In the genomic region with DNA sequence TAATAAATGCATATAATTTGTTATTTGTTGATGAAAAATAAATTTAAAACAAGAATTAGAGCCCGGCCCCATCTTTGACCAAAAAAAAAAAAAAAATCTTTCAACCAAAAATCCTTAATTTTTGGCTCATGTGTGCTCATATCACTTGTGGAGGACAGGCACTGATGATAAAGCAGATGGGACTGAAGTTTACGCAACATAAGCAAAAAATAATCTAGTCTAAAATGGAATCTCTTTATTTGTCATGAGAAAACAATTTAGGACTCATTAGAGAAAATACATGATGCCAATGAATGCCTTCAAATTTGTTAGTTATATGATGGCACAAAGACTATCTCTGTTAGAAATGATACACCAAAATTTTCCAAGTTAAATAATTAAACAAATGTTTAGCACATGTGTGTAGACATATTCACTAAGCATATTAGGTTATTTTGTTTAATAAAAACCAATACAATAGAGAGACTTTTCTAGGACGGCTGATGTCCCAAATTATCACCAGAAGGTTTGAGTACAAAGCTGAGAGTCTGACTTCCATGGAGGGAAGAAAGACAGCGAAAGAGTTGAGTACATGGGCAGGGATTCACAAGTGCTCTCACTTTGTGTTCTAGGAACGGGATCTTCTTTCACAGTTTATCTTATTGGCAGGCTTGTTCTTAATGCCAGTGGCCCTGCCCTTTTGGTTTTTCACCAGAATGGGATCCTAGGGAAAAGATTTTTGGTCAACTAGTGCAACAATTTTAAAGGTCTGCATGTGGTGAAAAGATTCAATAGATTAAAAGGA, we compare ENCODE assay signal across 14 cellular contexts.
"Had no signal": no experiment of that assay in that cellular context is flagged by ENCODE, and none has a peak within 500 bp of the region (broad histone marks: within the 10 kb centered on the region; RNA-seq: fewer than 3 reads in every experiment).

No MANE protein-coding gene starts in this region.

- H3K27ac Mint-ChIP-seq: activated naive CD4-positive, alpha-beta T cell treated with anti-CD3 and anti-CD28 coated beads for 36 hours; activated naive CD8-positive, alpha-beta T cell treated with anti-CD3 and anti-CD28 coated beads, Interleukin-2, amount 50 U/mL, for 24 hours; activated T-helper 2 cell treated with anti-CD3 and anti-CD28 coated beads, Interferon-gamma antibody, Interleukin-2, Interleukin-4, amounts not matched to agents 10 μg/mL and 5 μg/mL and 100 μg/mL, durations not matched to agents 14 hours and 24 hours and 36 hours; mesothelial cell of epicardium; neural progenitor cell had no signal

- H3K36me3 Mint-ChIP-seq: neural progenitor cell had no signal

- H3K4me1 Mint-ChIP-seq: neural progenitor cell had no signal

- ATAC-seq: activated CD4-positive, CD25-positive, alpha-beta regulatory T cell treated with anti-CD3 and anti-CD28 coated beads, Interleukin-2, amount 50 U/mL, for 24 hours; activated naive CD8-positive, alpha-beta T cell treated with anti-CD3 and anti-CD28 coated beads, Interleukin-2, amount 50 U/mL, for 24 hours; stimulated activated naive CD8-positive, alpha-beta T cell treated with anti-CD3 and anti-CD28 coated beads, Interleukin-15, Interleukin-2, amounts not matched to agents 100 U/mL and 50 U/mL, for 24 hours had no signal

- H3K4me3 ChIP-seq: neural progenitor cell, testis had no signal

- H3K4me3 Mint-ChIP-seq: activated naive CD4-positive, alpha-beta T cell treated with anti-CD3 and anti-CD28 coated beads for 36 hours; activated naive CD8-positive, alpha-beta T cell treated with anti-CD3 and anti-CD28 coated beads, Interleukin-2, amount 50 U/mL, for 24 hours; mesothelial cell of epicardium; neural progenitor cell had no signal

- H3K27me3 ChIP-seq: neural progenitor cell, testis had no signal

- DNase-seq: activated CD4-positive, alpha-beta T cell treated with anti-CD3 and anti-CD28 coated beads, Interleukin-2, amount 50 U/mL, for 1 hour; activated naive CD4-positive, alpha-beta T cell treated with anti-CD3 and anti-CD28 coated beads for 36 hours; activated naive CD8-positive, alpha-beta T cell treated with anti-CD3 and anti-CD28 coated beads, Interleukin-2, amount 50 U/mL, for 24 hours; aorta; kidney glomerular epithelial cell; small intestine; stimulated activated CD4-positive, alpha-beta T cell treated with anti-CD3 and anti-CD28 coated beads, Interleukin-4, amount 100 ng/mL, for 4 hours; stimulated activated CD8-positive, alpha-beta memory T cell treated with anti-CD3 and anti-CD28 coated beads, Interleukin-4, amount 100 ng/mL, for 48 hours; stimulated activated naive CD8-positive, alpha-beta T cell treated with anti-CD3 and anti-CD28 coated beads, Interleukin-15, Interleukin-2, amounts not matched to agents 100 U/mL and 50 U/mL, for 24 hours; testis had no signal

- H3K9me3 Mint-ChIP-seq: activated naive CD4-positive, alpha-beta T cell treated with anti-CD3 and anti-CD28 coated beads for 36 hours; activated naive CD8-positive, alpha-beta T cell treated with anti-CD3 and anti-CD28 coated beads, Interleukin-2, amount 50 U/mL, for 24 hours; activated T-helper 2 cell treated with anti-CD3 and anti-CD28 coated beads, Interferon-gamma antibody, Interleukin-2, Interleukin-4, amounts not matched to agents 10 μg/mL and 5 μg/mL and 100 μg/mL, durations not matched to agents 14 hours and 24 hours and 36 hours; neural progenitor cell had no signal

- H3K4me1 ChIP-seq: neural progenitor cell, testis had no signal

- H3K9me3 ChIP-seq: testis had no signal

- H3K27ac ChIP-seq: neural progenitor cell, testis had no signal

- H3K36me3 ChIP-seq: neural progenitor cell had no signal
